Comparison of ENCODE assay signal across 22 cellular contexts in genomic region chr6:45736134-45736533, GRCh38.
DNase-seq lines count a peak whose midpoint lies in the region; ATAC-seq, FAIRE-seq and TF ChIP-seq lines count a peak whose summit lies in the region.
"Had no signal": no experiment of that assay in that cellular context is flagged by ENCODE, and none has a peak within 500 bp of the region (broad histone marks: within the 10 kb centered on the region; RNA-seq: fewer than 3 reads in every experiment).

No MANE protein-coding gene starts in this region.

- H3K4me3 Mint-ChIP-seq in natural killer cell treated with Interleukin-12 subunit alpha and Interleukin-12 subunit beta and Interleukin-15 and Interleukin-18, amount 100 ng/mL, for 72 hours = no peak overlapping the region
- H3K4me3 Mint-ChIP-seq in natural killer cell = no peak overlapping the region

- H3K36me3 Mint-ChIP-seq in natural killer cell treated with Interleukin-12 subunit alpha and Interleukin-12 subunit beta and Interleukin-15 and Interleukin-18, amount 100 ng/mL, for 72 hours = no peaks in the 10 kb centered on the region
- no peaks in the 10 kb centered on the region for H3K36me3 Mint-ChIP-seq in natural killer cell
- H3K36me3 Mint-ChIP-seq: CD4-positive, alpha-beta memory T cell had no signal

- no peaks in the 10 kb centered on the region for H3K36me3 ChIP-seq in psoas muscle (ENCODE audit: insufficient read depth in 1 of 2, low read depth in 1 of 2)
- H3K36me3 ChIP-seq: BLaER1 treated with 17β-estradiol and CSF1 and Interleukin-3, amounts not matched to agents 10 nM and 100 nM; MG63 had no signal

- peaks cover 19 to 35% of the 10 kb centered on the region in 2 donors for H3K4me1 Mint-ChIP-seq in natural killer cell treated with Interleukin-12 subunit alpha and Interleukin-12 subunit beta and Interleukin-15 and Interleukin-18, amount 100 ng/mL, for 72 hours (ENCODE audit: low read depth in 2 of 2)
- peaks cover 0 to 3% of the 10 kb centered on the region in 2 donors for H3K4me1 Mint-ChIP-seq in natural killer cell

- WGBS in psoas muscle, 3 donors = 90 to 95% (median 93%) methylated on average over 5 of the region's 5 CpGs

- no peak for TF ChIP-seq CTCF in natural killer cell (IDR thresholded peaks at IDR 0.05)
- no peak for TF ChIP-seq CTCF in psoas muscle (IDR thresholded peaks at IDR 0.05)

- H3K4me3 ChIP-seq in psoas muscle = no peak overlapping the region
- H3K4me3 ChIP-seq: BLaER1 treated with 17β-estradiol and CSF1 and Interleukin-3, amounts not matched to agents 10 nM and 100 nM; MG63 had no signal

- H3K9me3 Mint-ChIP-seq in natural killer cell treated with Interleukin-12 subunit alpha and Interleukin-12 subunit beta and Interleukin-15 and Interleukin-18, amount 100 ng/mL, for 72 hours = no peaks in the 10 kb centered on the region
- no peaks in the 10 kb centered on the region for H3K9me3 Mint-ChIP-seq in natural killer cell
- H3K9me3 Mint-ChIP-seq: CD4-positive, alpha-beta memory T cell had no signal

- no peak for ATAC-seq in natural killer cell treated with Interleukin-12 subunit alpha and Interleukin-12 subunit beta and Interleukin-15 and Interleukin-18, amount 100 ng/mL, for 72 hours
- ATAC-seq in natural killer cell (no peak), psoas muscle (no peak)

- DNase-seq in activated CD4-positive, alpha-beta T cell treated with anti-CD3 and anti-CD28 coated beads for 48 hours = peak; percentile 39
- DNase-seq in activated CD4-positive, alpha-beta T cell treated with anti-CD3 and anti-CD28 coated beads, Interleukin-2, amount 50 U/mL, for 1 hour = no peak
- no peak for DNase-seq in natural killer cell treated with Interleukin-12 subunit alpha and Interleukin-12 subunit beta and Interleukin-15 and Interleukin-18, amount 100 ng/mL, for 72 hours (ENCODE audit: low spot score)
- DNase-seq in natural killer cell = no peak
- peak; percentile 50 for DNase-seq in stimulated activated CD8-positive, alpha-beta memory T cell treated with anti-CD3 and anti-CD28 coated beads, Interleukin-4, amount 100 ng/mL, for 48 hours
- DNase-seq in HTR-8/SVneo (ENCODE audit: insufficient read length, low spot score) = no peak
- no peak for DNase-seq in psoas muscle
- no peak for DNase-seq in NCI-H2107 (lab: John Stamatoyannopoulos, UW)
- DNase-seq: 8988T; Caco-2; CD4-positive, alpha-beta memory T cell; DMS 273 treated with DMSO at 0.1 percent for 48 hours; DMS79 treated with DMSO at 0.1 percent for 48 hours; H7; MG63; NCI-H1048; NCI-H1417 treated with DMSO at 0.1 percent for 48 hours; NCI-H187 treated with DMSO at 0.1 percent for 48 hours; NCI-H748 treated with DMSO at 0.1 percent for 48 hours; NK-92 treated with Interleukin-12 subunit alpha and Interleukin-12 subunit beta, amount 100 ng/mL, for 24 hours; SIG-M5 had no signal

- H3K27me3 ChIP-seq in psoas muscle (ENCODE audit: insufficient read depth in 3 of 3, low read length in 2 of 3) = no peaks in the 10 kb centered on the region
- H3K27me3 ChIP-seq: BLaER1 treated with 17β-estradiol and CSF1 and Interleukin-3, amounts not matched to agents 10 nM and 100 nM; MG63 had no signal

- FAIRE-seq in HTR-8/SVneo (lab: Jason Lieb, UNC) = no peak

- peak overlapping the region; percentile 66 to 83 for H3K27ac Mint-ChIP-seq in natural killer cell treated with Interleukin-12 subunit alpha and Interleukin-12 subunit beta and Interleukin-15 and Interleukin-18, amount 100 ng/mL, for 72 hours
- H3K27ac Mint-ChIP-seq in natural killer cell = no peak overlapping the region

- H3K4me1 ChIP-seq in psoas muscle = no peaks in the 10 kb centered on the region
- H3K4me1 ChIP-seq: Caco-2 had no signal

- H3K27me3 Mint-ChIP-seq in natural killer cell treated with Interleukin-12 subunit alpha and Interleukin-12 subunit beta and Interleukin-15 and Interleukin-18, amount 100 ng/mL, for 72 hours = peaks cover 7 to 13% of the 10 kb centered on the region in 2 donors
- peaks cover 5 to 10% of the 10 kb centered on the region in 2 donors for H3K27me3 Mint-ChIP-seq in natural killer cell (ENCODE audit: low read depth in 2 of 2)

- no peak overlapping the region for H3K27ac ChIP-seq in psoas muscle
- H3K27ac ChIP-seq: BLaER1 treated with 17β-estradiol and CSF1 and Interleukin-3, amounts not matched to agents 10 nM and 100 nM had no signal

- intact Hi-C loops in natural killer cell (cut with micrococcal nuclease) (no loop called here), psoas muscle (cut with DNase I) (no loop called here)

- no peaks in the 10 kb centered on the region for H3K9me3 ChIP-seq in psoas muscle
- H3K9me3 ChIP-seq: BLaER1 treated with 17β-estradiol and CSF1 and Interleukin-3, amounts not matched to agents 10 nM and 100 nM; Caco-2; MG63 had no signal

Comparison
In these comparisons a context has a peak if more than half of its experiments do, and no peak if none do; other contexts are left out.
1. DNase-seq: peak in activated CD4-positive, alpha-beta T cell treated with anti-CD3 and anti-CD28 coated beads for 48 hours (single experiment) and stimulated activated CD8-positive, alpha-beta memory T cell treated with anti-CD3 and anti-CD28 coated beads, Interleukin-4, amount 100 ng/mL, for 48 hours (single experiment); none in activated CD4-positive, alpha-beta T cell treated with anti-CD3 and anti-CD28 coated beads, Interleukin-2, amount 50 U/mL, for 1 hour (single experiment), natural killer cell treated with Interleukin-12 subunit alpha and Interleukin-12 subunit beta and Interleukin-15 and Interleukin-18, amount 100 ng/mL, for 72 hours (single experiment), natural killer cell (single experiment), HTR-8/SVneo (single experiment), psoas muscle (0 of 2) and NCI-H2107 (single experiment).
2. H3K27ac Mint-ChIP-seq: peak in natural killer cell treated with Interleukin-12 subunit alpha and Interleukin-12 subunit beta and Interleukin-15 and Interleukin-18, amount 100 ng/mL, for 72 hours (2 of 2); none in natural killer cell (0 of 2).